28 cellular contexts compared by ENCODE assay signal in the genomic region with DNA sequence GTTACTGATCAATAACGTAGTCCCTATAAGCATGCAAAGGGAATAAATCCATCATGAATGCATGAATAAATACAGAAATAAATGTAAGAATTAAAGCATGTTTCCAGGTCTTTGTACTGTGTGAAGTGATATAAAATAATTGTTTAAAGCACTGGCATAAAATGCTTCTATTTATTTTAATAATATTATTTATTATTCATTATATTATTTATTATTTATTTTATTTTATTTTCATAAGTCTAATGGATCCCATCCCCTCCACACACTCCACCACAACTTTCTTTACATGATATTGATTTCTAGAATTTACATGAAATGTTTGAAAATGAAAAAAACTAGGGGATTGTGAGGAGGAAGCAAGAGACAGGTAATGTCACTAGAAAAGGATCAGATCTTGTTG.
"Had no signal": no experiment of that assay in that cellular context is flagged by ENCODE, and none has a peak within 500 bp of the region (broad histone marks: within the 10 kb centered on the region; RNA-seq: fewer than 3 reads in every experiment).

No MANE protein-coding gene starts in this region.

- H3K27ac Mint-ChIP-seq: stimulated activated effector memory CD8-positive, alpha-beta T cell treated with anti-CD3 and anti-CD28 coated beads, Interleukin-12 subunit alpha, Interleukin-12 subunit beta, amount 100 ng/mL, for 72 hours; stimulated activated naive B cell treated with anti-CD40 and anti-IgM and Interleukin-4, amounts not matched to agents 10 μg/mL and 1 μg/mL and 100 μg/mL, for 72 hours; stimulated activated naive CD8-positive, alpha-beta T cell treated with anti-CD3 and anti-CD28 coated beads, Interleukin-15, amount 100 ng/mL, for 72 hours; stimulated activated naive CD8-positive, alpha-beta T cell treated with anti-CD3 and anti-CD28 coated beads, Interleukin-15, Interleukin-2, amounts not matched to agents 100 ng/mL and 50 ng/mL, for 24 hours; type B pancreatic cell had no signal

- ATAC-seq: stimulated activated effector memory CD8-positive, alpha-beta T cell treated with anti-CD3 and anti-CD28 coated beads, Interleukin-12 subunit alpha, Interleukin-12 subunit beta, amount 100 ng/mL, for 72 hours; stimulated activated naive B cell treated with anti-CD40 and anti-IgM and Interleukin-4, amounts not matched to agents 10 μg/mL and 1 μg/mL and 100 μg/mL, for 72 hours; stimulated activated naive CD8-positive, alpha-beta T cell treated with anti-CD3 and anti-CD28 coated beads, Interleukin-15, amount 100 ng/mL, for 72 hours; stimulated activated naive CD8-positive, alpha-beta T cell treated with anti-CD3 and anti-CD28 coated beads, Interleukin-15, Interleukin-2, amounts not matched to agents 100 U/mL and 50 U/mL, for 24 hours; upper lobe of right lung had no signal

- H3K36me3 Mint-ChIP-seq: stimulated activated effector memory CD8-positive, alpha-beta T cell treated with anti-CD3 and anti-CD28 coated beads, Interleukin-12 subunit alpha, Interleukin-12 subunit beta, amount 100 ng/mL, for 72 hours; type B pancreatic cell had no signal

- DNase-seq: stimulated activated CD4-positive, alpha-beta T cell treated with anti-CD3 and anti-CD28 coated beads, Interleukin-2, amount 100 ng/mL, for 48 hours; stimulated activated CD4-positive, alpha-beta T cell treated with anti-CD3 and anti-CD28 coated beads, Interleukin-4, amount 100 ng/mL, for 1 hour; stimulated activated CD4-positive, alpha-beta T cell treated with anti-CD3 and anti-CD28 coated beads, Interleukin-4, amount 100 ng/mL, for 24 hours; stimulated activated CD4-positive, alpha-beta T cell treated with anti-CD3 and anti-CD28 coated beads, Interleukin-4, amount 100 ng/mL, for 4 hours; stimulated activated CD8-positive, alpha-beta memory T cell treated with anti-CD3 and anti-CD28 coated beads, Interleukin-4, amount 100 ng/mL, for 48 hours; stimulated activated naive B cell treated with anti-CD40 and anti-IgM and Interleukin-4, amounts not matched to agents 10 μg/mL and 1 μg/mL and 100 μg/mL, for 72 hours; stimulated activated naive CD4-positive, alpha-beta T cell; stimulated activated naive CD4-positive, alpha-beta T cell treated with Interleukin-2 at 50 U/mL for 16 hours; stimulated activated naive CD8-positive, alpha-beta T cell treated with anti-CD3 and anti-CD28 coated beads, Interleukin-15, amount 100 ng/mL, for 72 hours; stimulated activated naive CD8-positive, alpha-beta T cell treated with anti-CD3 and anti-CD28 coated beads, Interleukin-15, Interleukin-2, amounts not matched to agents 100 U/mL and 50 U/mL, for 24 hours; stomach; substantia nigra; testis; thyroid gland; tibial artery; transverse colon; trophoblast cell; upper lobe of right lung; uterus had no signal

- H3K27me3 Mint-ChIP-seq: stimulated activated naive CD8-positive, alpha-beta T cell treated with anti-CD3 and anti-CD28 coated beads, Interleukin-15, amount 100 ng/mL, for 72 hours; stimulated activated naive CD8-positive, alpha-beta T cell treated with anti-CD3 and anti-CD28 coated beads, Interleukin-15, Interleukin-2, amounts not matched to agents 100 ng/mL and 50 ng/mL, for 24 hours; type B pancreatic cell had no signal

- H3K27me3 ChIP-seq: stomach, suprapubic skin, testis, thyroid gland, tibial nerve, transverse colon, upper lobe of left lung, upper lobe of right lung, uterus, vagina had no signal

- H3K36me3 ChIP-seq: stomach, suprapubic skin, thoracic aorta, thyroid gland, tibial artery, tibial nerve, transverse colon, upper lobe of left lung, upper lobe of right lung, uterus, vagina had no signal

- H3K4me1 ChIP-seq: suprapubic skin, testis, thyroid gland, tibial artery, tibial nerve, upper lobe of left lung, upper lobe of right lung, uterus, vagina had no signal

- H3K4me3 ChIP-seq: stomach, suprapubic skin, testis, thoracic aorta, thyroid gland, tibial artery, tibial nerve, transverse colon, upper lobe of left lung, upper lobe of right lung, uterus, vagina had no signal

- H3K9me3 ChIP-seq: stomach, suprapubic skin, testis, thoracic aorta, thyroid gland, tibial artery, tibial nerve, transverse colon, upper lobe of left lung, upper lobe of right lung, uterus, vagina had no signal

- H3K9me3 Mint-ChIP-seq: stimulated activated effector memory CD8-positive, alpha-beta T cell treated with anti-CD3 and anti-CD28 coated beads, Interleukin-12 subunit alpha, Interleukin-12 subunit beta, amount 100 ng/mL, for 72 hours; stimulated activated naive B cell treated with anti-CD40 and anti-IgM and Interleukin-4, amounts not matched to agents 10 μg/mL and 1 μg/mL and 100 μg/mL, for 72 hours; stimulated activated naive CD8-positive, alpha-beta T cell treated with anti-CD3 and anti-CD28 coated beads, Interleukin-15, amount 100 ng/mL, for 72 hours; stimulated activated naive CD8-positive, alpha-beta T cell treated with anti-CD3 and anti-CD28 coated beads, Interleukin-15, Interleukin-2, amounts not matched to agents 100 ng/mL and 50 ng/mL, for 24 hours; type B pancreatic cell had no signal

- H3K27ac ChIP-seq: stomach, suprapubic skin, testis, thoracic aorta, thyroid gland, tibial artery, tibial nerve, transverse colon, upper lobe of left lung, upper lobe of right lung, uterus, vagina had no signal

- FAIRE-seq: urothelium cell line had no signal

- H3K4me3 Mint-ChIP-seq: stimulated activated effector memory CD8-positive, alpha-beta T cell treated with anti-CD3 and anti-CD28 coated beads, Interleukin-12 subunit alpha, Interleukin-12 subunit beta, amount 100 ng/mL, for 72 hours; stimulated activated naive B cell treated with anti-CD40 and anti-IgM and Interleukin-4, amounts not matched to agents 10 μg/mL and 1 μg/mL and 100 μg/mL, for 72 hours; stimulated activated naive CD8-positive, alpha-beta T cell treated with anti-CD3 and anti-CD28 coated beads, Interleukin-15, amount 100 ng/mL, for 72 hours; stimulated activated naive CD8-positive, alpha-beta T cell treated with anti-CD3 and anti-CD28 coated beads, Interleukin-15, Interleukin-2, amounts not matched to agents 100 ng/mL and 50 ng/mL, for 24 hours; type B pancreatic cell had no signal
